In genomic region chr11:34427171-34427805, GRCh38 we compare ENCODE assay signal across 10 cellular contexts.
DNase-seq lines count a peak whose midpoint lies in the region; ATAC-seq lines count a peak whose summit lies in the region.
"Had no signal": no experiment of that assay in that cellular context is flagged by ENCODE, and none has a peak within 500 bp of the region (broad histone marks: within the 10 kb centered on the region; RNA-seq: fewer than 3 reads in every experiment).

No MANE protein-coding gene starts in this region.

- no peaks in the 10 kb centered on the region for H3K36me3 Mint-ChIP-seq in dendritic cell treated with granulocyte-macrophage colony-stimulating factor and Interleukin-4, amounts not matched to agents 40 ng/mL and 50 ng/mL, for 4 days (ENCODE audit: low read depth)
- H3K36me3 Mint-ChIP-seq: brain had no signal

- no peaks in the 10 kb centered on the region for H3K27me3 Mint-ChIP-seq in dendritic cell treated with granulocyte-macrophage colony-stimulating factor and Interleukin-4, amounts not matched to agents 40 ng/mL and 50 ng/mL, for 4 days

- intact Hi-C loops in dendritic cell treated with granulocyte-macrophage colony-stimulating factor and Interleukin-4, amounts not matched to agents 40 ng/mL and 50 ng/mL, for 4 days (cut with micrococcal nuclease): no loop called here

- DNase-seq in ELR (ENCODE audit: low read depth) (peak; percentile 88), NOMO-1 treated with DMSO at 0.1 percent for 48 hours (lab: John Stamatoyannopoulos, UW; ENCODE audit: unreplicated experiment) (peak; percentile 94), non-pigmented ciliary epithelial cell (ENCODE audit: low read depth) (peak; percentile 67), C1 segment of cervical spinal cord (lab: John Stamatoyannopoulos, UW) (no peak)
- DNase-seq in activated naive CD4-positive, alpha-beta T cell (lab: John Stamatoyannopoulos, UW): no peak
- DNase-seq: WERI-Rb-1 had no signal

- peaks cover 62% of the 10 kb centered on the region for H3K4me1 Mint-ChIP-seq in dendritic cell treated with granulocyte-macrophage colony-stimulating factor and Interleukin-4, amounts not matched to agents 40 ng/mL and 50 ng/mL, for 4 days (ENCODE audit: low read depth)
- H3K4me1 Mint-ChIP-seq: brain had no signal

- peak overlapping the region; percentile 22 for H3K27ac Mint-ChIP-seq in dendritic cell treated with granulocyte-macrophage colony-stimulating factor and Interleukin-4, amounts not matched to agents 40 ng/mL and 50 ng/mL, for 4 days

- no peaks in the 10 kb centered on the region for H3K9me3 Mint-ChIP-seq in dendritic cell treated with granulocyte-macrophage colony-stimulating factor and Interleukin-4, amounts not matched to agents 40 ng/mL and 50 ng/mL, for 4 days

- no peak overlapping the region for H3K4me3 Mint-ChIP-seq in dendritic cell treated with granulocyte-macrophage colony-stimulating factor and Interleukin-4, amounts not matched to agents 40 ng/mL and 50 ng/mL, for 4 days

- ATAC-seq in HG03135 (IDR thresholded peaks at IDR 0.05; ENCODE audit: unreplicated experiment) (no peak), HG03108 (IDR thresholded peaks at IDR 0.05; ENCODE audit: unreplicated experiment) (no peak)

Comparison
In these comparisons a context has a peak if more than half of its experiments do, and no peak if none do; other contexts are left out.
1. DNase-seq: peak in ELR (single experiment), NOMO-1 treated with DMSO at 0.1 percent for 48 hours (single experiment) and non-pigmented ciliary epithelial cell (single experiment); none in activated naive CD4-positive, alpha-beta T cell (0 of 4) and C1 segment of cervical spinal cord (0 of 14).